14 cellular contexts compared by ENCODE assay signal in genomic region chr5:175281714-175282113, GRCh38.
"Had no signal": no experiment of that assay in that cellular context is flagged by ENCODE, and none has a peak within 500 bp of the region (broad histone marks: within the 10 kb centered on the region; RNA-seq: fewer than 3 reads in every experiment).

No MANE protein-coding gene starts in this region.

- DNase-seq: activated CD4-positive, alpha-beta T cell treated with anti-CD3 and anti-CD28 coated beads, Interleukin-2, amount 50 U/mL, for 48 hours; activated T-cell treated with anti-CD3 and anti-CD28 coated beads, Interleukin-2, amount 50 U/mL, for 72 hours; aorta; endodermal cell; erythroblast; left cardiac atrium; midbrain; stimulated activated CD4-positive, alpha-beta T cell treated with anti-CD3 and anti-CD28 coated beads, Interleukin-4, amount 100 ng/mL, for 4 hours; thyroid gland; uterus had no signal

- H3K9ac ChIP-seq: parathyroid adenoma had no signal

- H3K4me1 ChIP-seq: breast epithelium, parathyroid adenoma, thyroid gland, uterus had no signal

- H3K9me3 ChIP-seq: breast epithelium, thyroid gland, uterus had no signal

- H2AFZ ChIP-seq: parathyroid adenoma had no signal

- H3K27ac ChIP-seq: breast epithelium, parathyroid adenoma, thyroid gland, uterus had no signal

- H3K27me3 ChIP-seq: thyroid gland, uterus had no signal

- H3K36me3 ChIP-seq: breast epithelium, thyroid gland, uterus had no signal

- H3K79me2 ChIP-seq: parathyroid adenoma had no signal

- H3K4me3 ChIP-seq: breast epithelium, lung, thyroid gland, uterus had no signal

- ATAC-seq: activated CD4-positive, CD25-positive, alpha-beta regulatory T cell treated with anti-CD3 and anti-CD28 coated beads, Interleukin-2, amount 50 U/mL, for 24 hours; activated T-cell treated with anti-CD3 and anti-CD28 coated beads, Interleukin-2, amount 50 U/mL, for 72 hours; left cardiac atrium had no signal
